8 cellular contexts compared by ENCODE assay signal in genomic region chr6:13795041-13795748, GRCh38. TPM values are rescaled to one million over a fixed set of nuclear protein-coding genes. Genes with fewer than 3 reads are reported as not detected.
DNase-seq lines count a peak whose midpoint lies in the region; ATAC-seq and TF ChIP-seq lines count a peak whose summit lies in the region.

No MANE protein-coding gene starts in this region.

- CTCF ChIA-PET in BJ (lab: Yijun Ruan, JAX) = interaction anchor here (0.6 to 2.8 kb wide), 13 partner anchors 9 to 271 kb away, joined by 3 to 20 read pairs (median 4); partner anchors contain the start of gene MCUR1

- POLR2A ChIA-PET in BJ (lab: Charles Lee) = interaction anchor here (0.9 kb wide), 1 partner anchor 33 kb away, joined by 11 read pairs; no protein-coding TSS in a partner anchor

- peak; percentile 25 for DNase-seq in BJ (ENCODE audit: low read depth)
- peak; percentile 11 for DNase-seq in NCI-H524 treated with DMSO at 0.1 percent for 48 hours (lab: John Stamatoyannopoulos, UW)
- DNase-seq in activated CD4-positive, alpha-beta T cell treated with anti-CD3 and anti-CD28 coated beads for 48 hours = peak; percentile 92
- DNase-seq in dedifferentiated amniotic fluid mesenchymal stem cell (ENCODE audit: extremely low spot score) = peak; percentile 82
- DNase-seq in right lobe of liver = peak; percentile 75 to 79 (median 77)
- peak; percentile 61 to 80 (median 73) for DNase-seq in stimulated activated CD4-positive, alpha-beta T cell treated with anti-CD3 and anti-CD28 coated beads, TNF-alpha, amount 100 ng/mL, for 4 hours (ENCODE audit: low read depth in 3 of 3)

- 55% methylated on average over 6 of the region's 8 CpGs for WGBS in right lobe of liver (ENCODE audit: insufficient coverage, low coverage, low lambda C conversion rate, missing lambda C conversion rate)

- H3K4me3 ChIP-seq in BJ (ENCODE audit: low read depth, low read length) (no peak overlapping the region), right lobe of liver (no peak overlapping the region)

- intact Hi-C loops in right lobe of liver (cut with DNase I) = loop anchor here in 1 of 2 donors (10.0 kb wide), 1 partner anchor 270 kb away; no protein-coding TSS in a partner anchor

- H3K9me3 ChIP-seq in right lobe of liver = no peaks in the 10 kb centered on the region

- no peaks in the 10 kb centered on the region for H3K27me3 ChIP-seq in BJ (ENCODE audit: control insufficient read depth, insufficient read depth, low read length)
- H3K27me3 ChIP-seq in right lobe of liver = no peaks in the 10 kb centered on the region

- H3K27ac ChIP-seq in right lobe of liver = no peak overlapping the region

- peak; percentile 92 for TF ChIP-seq CTCF in BJ (IDR thresholded peaks at IDR 0.05; ENCODE audit: insufficient read depth, low read depth, low read length)
- peak; percentile 85 to 97 (median 96) for TF ChIP-seq CTCF in right lobe of liver (IDR thresholded peaks at IDR 0.05)

- H3K4me1 ChIP-seq in right lobe of liver = no peaks in the 10 kb centered on the region

- no peak for TF ChIP-seq POLR2A in right lobe of liver (IDR thresholded peaks at IDR 0.05)

- peak; percentile 92 for ATAC-seq in GM19035 (IDR thresholded peaks at IDR 0.05; ENCODE audit: unreplicated experiment)
- ATAC-seq in HG03432 (IDR thresholded peaks at IDR 0.05; ENCODE audit: unreplicated experiment) = peak; percentile 95
- peak; percentile 92 to 98 (median 94) for ATAC-seq in right lobe of liver

- H3K36me3 ChIP-seq in BJ (ENCODE audit: control insufficient read depth, insufficient read depth, low read length) = no peaks in the 10 kb centered on the region
- H3K36me3 ChIP-seq in right lobe of liver = peaks cover 0 to 29% (median 2%) of the 10 kb centered on the region in 4 donors

RNA-seq across cellular contexts. Expression of gene MCUR1, which starts 19.2 kb away (rescaled TPM):
- polyA plus RNA-seq in BJ (2011; rRNA removed) = 6.2 and 9.4 TPM in 2 replicates
- polyA minus RNA-seq in BJ (2011; rRNA and poly(A)+ RNA removed) = 3.5 and 3.9 TPM in 2 replicates
- total RNA-seq in right lobe of liver = 10 to 100 TPM; 12.7 to 17.8 (median 15.2) TPM

Comparison
In these comparisons a context has a peak if more than half of its experiments do, and no peak if none do; other contexts are left out.
1. DNase-seq: peak in every context shown above with its lines; median percentile 92 in activated CD4-positive, alpha-beta T cell treated with anti-CD3 and anti-CD28 coated beads for 48 hours; 82 in dedifferentiated amniotic fluid mesenchymal stem cell; 77 in right lobe of liver; 73 in stimulated activated CD4-positive, alpha-beta T cell treated with anti-CD3 and anti-CD28 coated beads, TNF-alpha, amount 100 ng/mL, for 4 hours; 25 in BJ; 11 in NCI-H524 treated with DMSO at 0.1 percent for 48 hours.